Comparison of ENCODE assay signal across 9 cellular contexts in genomic region chr11:86551286-86551685, GRCh38.
DNase-seq lines count a peak whose midpoint lies in the region; ATAC-seq and TF ChIP-seq lines count a peak whose summit lies in the region.
"Had no signal": no experiment of that assay in that cellular context is flagged by ENCODE, and none has a peak within 500 bp of the region (broad histone marks: within the 10 kb centered on the region; RNA-seq: fewer than 3 reads in every experiment).

No MANE protein-coding gene starts in this region.

- intact Hi-C loops in Right ventricle myocardium inferior (cut with DNase I) (no loop called here), cardiac septum (cut with DNase I) (no loop called here)
- intact Hi-C loops in activated CD8-positive, alpha-beta T cell treated with anti-CD3 and anti-CD28 coated beads for 36 hours (cut with micrococcal nuclease): no loop called here

- no peak for TF ChIP-seq CTCF in kidney epithelial cell (IDR thresholded peaks at IDR 0.05; ENCODE audit: insufficient read depth, low read length, poor library complexity, severe bottlenecking)
- no peak for TF ChIP-seq CTCF in activated CD8-positive, alpha-beta T cell treated with anti-CD3 and anti-CD28 coated beads for 36 hours (IDR thresholded peaks at IDR 0.05)

- no peak overlapping the region for H3K4me3 Mint-ChIP-seq in activated CD8-positive, alpha-beta T cell treated with anti-CD3 and anti-CD28 coated beads for 36 hours

- ATAC-seq in Right ventricle myocardium inferior: peak; percentile 29
- no peak for ATAC-seq in activated CD8-positive, alpha-beta T cell treated with anti-CD3 and anti-CD28 coated beads for 36 hours
- no peak for ATAC-seq in GM21825 (IDR thresholded peaks at IDR 0.05; ENCODE audit: unreplicated experiment)

- no peaks in the 10 kb centered on the region for H3K36me3 ChIP-seq in kidney epithelial cell (ENCODE audit: control insufficient read depth, insufficient read depth, low read length)

- CTCF ChIA-PET in activated CD8-positive, alpha-beta T cell treated with anti-CD3 and anti-CD28 coated beads for 36 hours (lab: Charles Lee): interaction anchor here (2.0 kb wide), 1 partner anchor 57 kb away, joined by 5 read pairs; no protein-coding TSS in a partner anchor

- H3K27me3 Mint-ChIP-seq in activated CD8-positive, alpha-beta T cell treated with anti-CD3 and anti-CD28 coated beads for 36 hours: no peaks in the 10 kb centered on the region

- H3K9me3 Mint-ChIP-seq in activated CD8-positive, alpha-beta T cell treated with anti-CD3 and anti-CD28 coated beads for 36 hours: no peaks in the 10 kb centered on the region

- no peak overlapping the region for H3K27ac Mint-ChIP-seq in activated CD8-positive, alpha-beta T cell treated with anti-CD3 and anti-CD28 coated beads for 36 hours

- no peak for DNase-seq in Right ventricle myocardium inferior (ENCODE audit: missing footprints)
- no peak for DNase-seq in cardiac septum (ENCODE audit: low spot score)
- DNase-seq in amniotic epithelial cell (ENCODE audit: low read depth): peak; percentile 99
- peak; percentile 85 for DNase-seq in kidney epithelial cell (ENCODE audit: low read depth)
- no peak for DNase-seq in NCI-H1092 treated with DMSO at 0.1 percent for 48 hours (lab: John Stamatoyannopoulos, UW)
- DNase-seq in GDM1 (lab: John Stamatoyannopoulos, UW): no peak
- DNase-seq in activated CD8-positive, alpha-beta T cell treated with anti-CD3 and anti-CD28 coated beads for 36 hours: no peak
- DNase-seq: activated CD8-positive, alpha-beta memory T cell treated with anti-CD3 and anti-CD28 coated beads, Interleukin-2, amount 50 U/mL, for 4 hours had no signal

- POLR2A ChIA-PET in activated CD8-positive, alpha-beta T cell treated with anti-CD3 and anti-CD28 coated beads for 36 hours (lab: Charles Lee): interaction anchor here (1.0 to 1.3 kb wide), 2 partner anchors 12 to 65 kb away, joined by 3 read pairs; no protein-coding TSS in a partner anchor

- no peaks in the 10 kb centered on the region for H3K36me3 Mint-ChIP-seq in activated CD8-positive, alpha-beta T cell treated with anti-CD3 and anti-CD28 coated beads for 36 hours (ENCODE audit: low read depth)

- H3K4me3 ChIP-seq in kidney epithelial cell (ENCODE audit: low read depth, low read length): no peak overlapping the region

- no peaks in the 10 kb centered on the region for H3K4me1 Mint-ChIP-seq in activated CD8-positive, alpha-beta T cell treated with anti-CD3 and anti-CD28 coated beads for 36 hours (ENCODE audit: low read depth)

- no peaks in the 10 kb centered on the region for H3K27me3 ChIP-seq in kidney epithelial cell (ENCODE audit: control insufficient read depth, insufficient read depth, low read length)

Comparison
In these comparisons a context has a peak if more than half of its experiments do, and no peak if none do; other contexts are left out.
1. DNase-seq: peak in amniotic epithelial cell (single experiment) and kidney epithelial cell (single experiment); none in Right ventricle myocardium inferior (single experiment), cardiac septum (single experiment), NCI-H1092 treated with DMSO at 0.1 percent for 48 hours (single experiment), GDM1 (single experiment) and activated CD8-positive, alpha-beta T cell treated with anti-CD3 and anti-CD28 coated beads for 36 hours (single experiment).